In genomic region chr11:34155057-34155758, GRCh38 we compare ENCODE assay signal across 17 cellular contexts. TPM values are rescaled to one million over a fixed set of nuclear protein-coding genes. Genes with fewer than 3 reads are reported as not detected.
A peak's percentile ranks its signal among the peaks of the same experiment; 100 is the strongest.
DNase-seq lines count a peak whose midpoint lies in the region; ATAC-seq and TF ChIP-seq lines count a peak whose summit lies in the region.
"Had no signal": no experiment of that assay in that cellular context is flagged by ENCODE, and none has a peak within 500 bp of the region (broad histone marks: within the 10 kb centered on the region; RNA-seq: fewer than 3 reads in every experiment).

No MANE protein-coding gene starts in this region.

- peaks cover 48% of the 10 kb centered on the region for H3K36me3 Mint-ChIP-seq in endothelial cell (ENCODE audit: low read depth, unreplicated experiment)

- no peak overlapping the region for H3K27ac ChIP-seq in right cardiac atrium (ENCODE audit: low read length)
- peak overlapping the region in 2 of 12 donors; percentile 9 to 59 for H3K27ac ChIP-seq in heart left ventricle

- DNase-seq in right cardiac atrium: peak in 2 of 3 donors; percentile 61 to 75
- DNase-seq in heart left ventricle: no peak
- no peak for DNase-seq in endothelial cell (ENCODE audit: low spot score)
- peak; percentile 11 for DNase-seq in pons (ENCODE audit: low spot score)
- no peak for DNase-seq in SIG-M5 treated with dmso at 0.1 percent for 504 hours (lab: John Stamatoyannopoulos, UW; ENCODE audit: unreplicated experiment)
- DNase-seq: activated effector memory CD4-positive, alpha-beta T cell treated with anti-CD3 and anti-CD28 coated beads, Interleukin-2, amount 50 U/mL, for 16 hours; CD8-positive, alpha-beta T cell; DND-41; mesenchymal stem cell; NCI-H1105 treated with DMSO at 0.1 percent for 48 hours; NCI-H2171 treated with DMSO at 0.1 percent for 48 hours; SHP77; T-helper 9 cell had no signal

- peaks cover 27% of the 10 kb centered on the region for H3K27me3 Mint-ChIP-seq in endothelial cell (ENCODE audit: unreplicated experiment)

- no peak for TF ChIP-seq POLR2A in heart left ventricle (IDR thresholded peaks at IDR 0.05)

- no peaks in the 10 kb centered on the region for H3K9me3 Mint-ChIP-seq in endothelial cell (ENCODE audit: unreplicated experiment)
- H3K9me3 Mint-ChIP-seq: CD8-positive, alpha-beta T cell; neural crest cell had no signal

- H3K27me3 ChIP-seq in right cardiac atrium (ENCODE audit: control insufficient read depth, insufficient read depth) (no peaks in the 10 kb centered on the region), heart left ventricle (no peaks in the 10 kb centered on the region)

- intact Hi-C loops in right cardiac atrium (cut with DNase I) (no loop called here), heart left ventricle (cut with DNase I) (no loop called here)

- no peaks in the 10 kb centered on the region for H3K9me3 ChIP-seq in right cardiac atrium (ENCODE audit: control insufficient read depth, low read length)
- no peaks in the 10 kb centered on the region for H3K9me3 ChIP-seq in heart left ventricle

- peaks cover 13% of the 10 kb centered on the region for H3K4me1 Mint-ChIP-seq in endothelial cell (ENCODE audit: unreplicated experiment)
- H3K4me1 Mint-ChIP-seq: neural crest cell had no signal

- peak in 1 of 2 donors; percentile 40 for ATAC-seq in right cardiac atrium
- ATAC-seq in heart left ventricle: no peak
- no peak for ATAC-seq in GM18502 (IDR thresholded peaks at IDR 0.05; ENCODE audit: poor library complexity, unreplicated experiment)
- ATAC-seq in GM21529 (IDR thresholded peaks at IDR 0.05; ENCODE audit: unreplicated experiment): no peak
- no peak for ATAC-seq in HG02642 (IDR thresholded peaks at IDR 0.05; ENCODE audit: poor library complexity, unreplicated experiment)
- ATAC-seq: CD8-positive, alpha-beta T cell had no signal

- 66% methylated on average over 15 of the region's 15 CpGs for WGBS in right cardiac atrium
- 68 to 91% (median 82%) methylated on average over 15 of the region's 15 CpGs for WGBS in heart left ventricle, 4 donors

- H3K36me3 ChIP-seq in heart left ventricle: peaks cover 0 to 60% (median 41%) of the 10 kb centered on the region in 9 donors

- peak overlapping the region; percentile 64 for H3K27ac Mint-ChIP-seq in endothelial cell (ENCODE audit: unreplicated experiment)

- H3K4me1 ChIP-seq in right cardiac atrium (ENCODE audit: control insufficient read depth, insufficient read depth, low read length): no peaks in the 10 kb centered on the region
- H3K4me1 ChIP-seq in heart left ventricle: peaks cover 0 to 21% (median 10%) of the 10 kb centered on the region in 12 donors

- TF ChIP-seq CTCF in heart left ventricle (IDR thresholded peaks at IDR 0.05) (no peak), endothelial cell (IDR thresholded peaks at IDR 0.05; ENCODE audit: unreplicated experiment) (no peak)

- no peak overlapping the region for H3K4me3 ChIP-seq in right cardiac atrium (ENCODE audit: low read length)
- H3K4me3 ChIP-seq in heart left ventricle: no peak overlapping the region

- H3K4me3 Mint-ChIP-seq in endothelial cell (ENCODE audit: unreplicated experiment): no peak overlapping the region
- H3K4me3 Mint-ChIP-seq: CD8-positive, alpha-beta T cell; neural crest cell had no signal

RNA-seq across cellular contexts. Expression of gene NAT10, which starts 49.8 kb away (rescaled TPM):
- total RNA-seq in right cardiac atrium (10 to 100 TPM; 21.2 to 24.7 (median 21.8) TPM), heart left ventricle (10 to 100 TPM; 14.5 to 27.1 (median 21.2) TPM), endothelial cell (ENCODE audit: unreplicated experiment) (34.4 TPM)
- polyA plus RNA-seq in right cardiac atrium (11.9 TPM), heart left ventricle (10 to 100 TPM; 16.3 to 21.1 TPM)

Comparison
In these comparisons a context has a peak if more than half of its experiments do, and no peak if none do; other contexts are left out.
1. DNase-seq: peak in right cardiac atrium (2 of 3) and pons (single experiment); none in heart left ventricle (0 of 5), endothelial cell (single experiment) and SIG-M5 treated with dmso at 0.1 percent for 504 hours (single experiment).